16 cellular contexts compared by ENCODE assay signal in the genomic region with DNA sequence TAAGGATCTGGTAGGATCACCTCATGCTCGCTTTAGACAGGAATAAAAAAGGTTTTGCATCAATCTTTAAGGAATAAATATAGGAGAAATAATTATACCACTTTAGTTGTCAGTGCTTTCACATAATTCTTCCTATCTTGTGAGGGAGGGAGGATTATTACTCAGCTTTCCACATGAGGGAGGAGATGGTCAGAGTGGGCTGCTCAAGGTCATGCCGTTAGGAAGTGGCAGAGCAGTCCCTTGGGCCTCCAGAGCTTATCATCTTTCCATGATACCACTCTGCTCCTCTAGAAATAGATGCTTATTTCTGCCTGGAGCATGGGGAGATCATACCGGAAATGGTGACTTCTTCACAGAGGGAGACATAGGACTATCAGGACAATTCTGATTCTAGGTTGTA.
A peak's percentile ranks its signal among the peaks of the same experiment; 100 is the strongest.
DNase-seq lines count a peak whose midpoint lies in the region; ATAC-seq and TF ChIP-seq lines count a peak whose summit lies in the region.
"Had no signal": no experiment of that assay in that cellular context is flagged by ENCODE, and none has a peak within 500 bp of the region (broad histone marks: within the 10 kb centered on the region; RNA-seq: fewer than 3 reads in every experiment).

No MANE protein-coding gene starts in this region.

- peak; percentile 49 for DNase-seq in NCI-H2227 treated with DMSO at 0.1 percent for 48 hours (lab: John Stamatoyannopoulos, UW)
- DNase-seq in left kidney (ENCODE audit: low read depth, low spot score), result peak; percentile 4
- DNase-seq in osteocyte (ENCODE audit: extremely low spot score, unreplicated experiment), result no peak
- no peak for DNase-seq in thyroid gland
- no peak for DNase-seq in HFFc6
- no peak for DNase-seq in upper lobe of left lung
- DNase-seq: AML-193; Caco-2; CD4-positive, alpha-beta T cell; GM23248; IMR-90 had no signal

- H3K4me1 ChIP-seq in thyroid gland (no peaks in the 10 kb centered on the region), upper lobe of left lung (no peaks in the 10 kb centered on the region)
- H3K4me1 ChIP-seq: A549, Caco-2 had no signal

- no peaks in the 10 kb centered on the region for H4K20me1 ChIP-seq in neural cell (ENCODE audit: insufficient read depth)

- no peak for TF ChIP-seq RAD21 in neural cell (conservative IDR thresholded peaks at IDR 0.05)

- H3K27ac ChIP-seq in neural cell (ENCODE audit: low read length), result peak overlapping the region; percentile 22
- no peak overlapping the region for H3K27ac ChIP-seq in thyroid gland
- no peak overlapping the region for H3K27ac ChIP-seq in upper lobe of left lung
- H3K27ac ChIP-seq: A549, C4-2B, GM23248, HL-60 had no signal

- no peaks in the 10 kb centered on the region for H3F3A ChIP-seq in neural cell (ENCODE audit: insufficient read depth, low read length, poor library complexity, severe bottlenecking)

- TF ChIP-seq EP300 in neural cell (conservative IDR thresholded peaks at IDR 0.05; ENCODE audit: poor library complexity, severe bottlenecking) (no peak), upper lobe of left lung (IDR thresholded peaks at IDR 0.05) (no peak)

- H3K27ac Mint-ChIP-seq in osteocyte (ENCODE audit: unreplicated experiment) (no peak overlapping the region), HFFc6 (no peak overlapping the region)
- H3K27ac Mint-ChIP-seq: CD4-positive, alpha-beta T cell had no signal

- no peak overlapping the region for H2AFZ ChIP-seq in neural cell (ENCODE audit: low read depth, low read length)
- H2AFZ ChIP-seq: GM23248 had no signal

- H3K9me2 ChIP-seq in neural cell (ENCODE audit: insufficient read depth, low read length), result no peaks in the 10 kb centered on the region

- H3K4me3 ChIP-seq in neural cell (ENCODE audit: low read length), result peak overlapping the region; percentile 6
- no peak overlapping the region for H3K4me3 ChIP-seq in thyroid gland (replicated peaks in 1 of 3)
- H3K4me3 ChIP-seq in upper lobe of left lung, result no peak overlapping the region
- H3K4me3 ChIP-seq: A549, GM23248, HAP-1 had no signal

- H3K27me3 Mint-ChIP-seq in osteocyte (ENCODE audit: unreplicated experiment), result no peaks in the 10 kb centered on the region
- no peaks in the 10 kb centered on the region for H3K27me3 Mint-ChIP-seq in HFFc6 (ENCODE audit: insufficient read depth)
- H3K27me3 Mint-ChIP-seq: CD4-positive, alpha-beta T cell had no signal

- H3K4me3 Mint-ChIP-seq in osteocyte (ENCODE audit: unreplicated experiment) (no peak overlapping the region), HFFc6 (no peak overlapping the region)
- H3K4me3 Mint-ChIP-seq: CD4-positive, alpha-beta T cell had no signal

- 77 to 81% methylated on average over 3 of the region's 3 CpGs for WGBS in thyroid gland, 2 donors
- WGBS in upper lobe of left lung, 2 donors, result 63 to 82% methylated on average over 2 to 3 of the region's 3 CpGs

- H3K36me3 Mint-ChIP-seq in osteocyte (ENCODE audit: unreplicated experiment) (no peaks in the 10 kb centered on the region), HFFc6 (ENCODE audit: low read depth) (no peaks in the 10 kb centered on the region)

- no peak overlapping the region for H3K4me2 ChIP-seq in neural cell (ENCODE audit: low read length)
- H3K4me2 ChIP-seq: A549 had no signal

- H3K9me3 ChIP-seq in neural cell (ENCODE audit: low read length) (no peaks in the 10 kb centered on the region), thyroid gland (no peaks in the 10 kb centered on the region), upper lobe of left lung (no peaks in the 10 kb centered on the region)
- H3K9me3 ChIP-seq: A549, Caco-2, HAP-1 had no signal

- no peak for TF ChIP-seq POLR2A in thyroid gland (IDR thresholded peaks at IDR 0.05)
- no peak for TF ChIP-seq POLR2A in upper lobe of left lung (IDR thresholded peaks at IDR 0.05)

- no peak overlapping the region for H3K9ac ChIP-seq in neural cell (ENCODE audit: low read length)
- H3K9ac ChIP-seq: GM23248 had no signal

- no peaks in the 10 kb centered on the region for H3K79me2 ChIP-seq in neural cell (replicated peaks; ENCODE audit: insufficient read depth, low read length)

- H3K27me3 ChIP-seq in neural cell (ENCODE audit: insufficient read depth, low read depth, low read length) (no peaks in the 10 kb centered on the region), thyroid gland (no peaks in the 10 kb centered on the region), upper lobe of left lung (no peaks in the 10 kb centered on the region)

- no peak for ATAC-seq in upper lobe of left lung (ENCODE audit: low FRiP score in 2 of 2)
- ATAC-seq: A549 had no signal

- H3K9me3 Mint-ChIP-seq in osteocyte (ENCODE audit: unreplicated experiment), result no peaks in the 10 kb centered on the region
- H3K9me3 Mint-ChIP-seq in HFFc6, result peaks cover 23% of the 10 kb centered on the region

- H3K4me1 Mint-ChIP-seq in osteocyte (ENCODE audit: unreplicated experiment) (no peaks in the 10 kb centered on the region), HFFc6 (ENCODE audit: low read depth) (no peaks in the 10 kb centered on the region)

- TF ChIP-seq CTCF in neural cell (IDR thresholded peaks at IDR 0.05; ENCODE audit: poor library complexity, severe bottlenecking) (no peak), osteocyte (IDR thresholded peaks at IDR 0.05) (no peak), thyroid gland (IDR thresholded peaks at IDR 0.05) (no peak), HFFc6 (IDR thresholded peaks at IDR 0.05) (no peak), upper lobe of left lung (IDR thresholded peaks at IDR 0.05) (no peak)

- H3K36me3 ChIP-seq in neural cell (ENCODE audit: insufficient read depth, low read length) (no peaks in the 10 kb centered on the region), thyroid gland (no peaks in the 10 kb centered on the region), upper lobe of left lung (no peaks in the 10 kb centered on the region)
- H3K36me3 ChIP-seq: HAP-1 had no signal

- intact Hi-C loops in thyroid gland (cut with DNase I), result no loop called here

TF ChIP-seq in neural cell, 6 proteins besides CTCF, POLR2A, EP300 and RAD21:
- no peak for TF ChIP-seq EZH2 (IDR thresholded peaks at IDR 0.05; ENCODE audit: borderline replicate concordance, insufficient read depth, low read length, poor library complexity, severe bottlenecking)
- no peak for TF ChIP-seq MXI1 (conservative IDR thresholded peaks at IDR 0.05; ENCODE audit: poor library complexity, severe bottlenecking)
- TF ChIP-seq, protein P1, sequence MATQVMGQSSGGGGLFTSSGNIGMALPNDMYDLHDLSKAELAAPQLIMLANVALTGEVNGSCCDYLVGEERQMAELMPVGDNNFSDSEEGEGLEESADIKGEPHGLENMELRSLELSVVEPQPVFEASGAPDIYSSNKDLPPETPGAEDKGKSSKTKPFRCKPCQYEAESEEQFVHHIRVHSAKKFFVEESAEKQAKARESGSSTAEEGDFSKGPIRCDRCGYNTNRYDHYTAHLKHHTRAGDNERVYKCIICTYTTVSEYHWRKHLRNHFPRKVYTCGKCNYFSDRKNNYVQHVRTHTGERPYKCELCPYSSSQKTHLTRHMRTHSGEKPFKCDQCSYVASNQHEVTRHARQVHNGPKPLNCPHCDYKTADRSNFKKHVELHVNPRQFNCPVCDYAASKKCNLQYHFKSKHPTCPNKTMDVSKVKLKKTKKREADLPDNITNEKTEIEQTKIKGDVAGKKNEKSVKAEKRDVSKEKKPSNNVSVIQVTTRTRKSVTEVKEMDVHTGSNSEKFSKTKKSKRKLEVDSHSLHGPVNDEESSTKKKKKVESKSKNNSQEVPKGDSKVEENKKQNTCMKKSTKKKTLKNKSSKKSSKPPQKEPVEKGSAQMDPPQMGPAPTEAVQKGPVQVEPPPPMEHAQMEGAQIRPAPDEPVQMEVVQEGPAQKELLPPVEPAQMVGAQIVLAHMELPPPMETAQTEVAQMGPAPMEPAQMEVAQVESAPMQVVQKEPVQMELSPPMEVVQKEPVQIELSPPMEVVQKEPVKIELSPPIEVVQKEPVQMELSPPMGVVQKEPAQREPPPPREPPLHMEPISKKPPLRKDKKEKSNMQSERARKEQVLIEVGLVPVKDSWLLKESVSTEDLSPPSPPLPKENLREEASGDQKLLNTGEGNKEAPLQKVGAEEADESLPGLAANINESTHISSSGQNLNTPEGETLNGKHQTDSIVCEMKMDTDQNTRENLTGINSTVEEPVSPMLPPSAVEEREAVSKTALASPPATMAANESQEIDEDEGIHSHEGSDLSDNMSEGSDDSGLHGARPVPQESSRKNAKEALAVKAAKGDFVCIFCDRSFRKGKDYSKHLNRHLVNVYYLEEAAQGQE (IDR thresholded peaks at IDR 0.05; ENCODE audit: borderline replicate concordance), result peak; percentile 33
TF ChIP-seq in neural cell: peak in this region for 1.

Comparison
In these comparisons a context has a peak if more than half of its experiments do, and no peak if none do; other contexts are left out.
1. DNase-seq: peak in NCI-H2227 treated with DMSO at 0.1 percent for 48 hours (single experiment) and left kidney (single experiment); none in osteocyte (single experiment), thyroid gland (0 of 2), HFFc6 (single experiment) and upper lobe of left lung (0 of 2).